ENCODE assay signal across 23 cellular contexts in the genomic region with DNA sequence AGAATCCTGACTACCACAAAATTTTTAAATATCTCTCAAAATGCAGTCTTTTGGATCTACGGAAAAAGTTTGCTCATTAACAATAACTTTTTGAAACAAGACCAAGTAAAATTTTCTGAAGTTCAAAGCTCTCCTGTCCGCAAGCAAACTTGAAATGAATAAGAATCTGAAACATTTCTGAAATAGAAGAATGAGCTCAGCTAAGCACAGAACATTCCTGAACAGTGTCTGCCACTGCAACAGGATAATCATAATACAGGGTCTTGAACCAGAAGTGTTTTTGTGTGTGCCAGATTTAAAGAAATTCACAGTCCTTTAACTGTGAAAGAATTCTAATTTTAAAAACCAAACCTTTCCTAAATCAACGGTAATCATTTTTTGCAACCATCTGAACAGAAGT.
"Had no signal": no experiment of that assay in that cellular context is flagged by ENCODE, and none has a peak within 500 bp of the region (broad histone marks: within the 10 kb centered on the region; RNA-seq: fewer than 3 reads in every experiment).

No MANE protein-coding gene starts in this region.

- H3K9me3 ChIP-seq: body of pancreas had no signal

- DNase-seq: activated CD4-positive, alpha-beta memory T cell treated with anti-CD3 and anti-CD28 coated beads for 36 hours; activated CD4-positive, alpha-beta T cell treated with anti-CD3 and anti-CD28 coated beads, Interleukin-2, amount 10 ng/mL, durations not matched to agents 7 days and 5 days; activated CD4-positive, CD25-positive, alpha-beta regulatory T cell; activated CD8-positive, alpha-beta memory T cell treated with anti-CD3 and anti-CD28 coated beads for 24 hours; activated effector memory CD4-positive, alpha-beta T cell treated with anti-CD3 and anti-CD28 coated beads, Interleukin-2, amount 50 U/mL, for 16 hours; activated naive CD4-positive, alpha-beta T cell treated with Interleukin-2 at 50 U/mL for 16 hours; activated T-cell treated with anti-CD3 and anti-CD28 coated beads, Interleukin-2, amount 50 U/mL, for 4 hours; anterior cingulate cortex; body of pancreas; central memory CD4-positive, alpha-beta T cell; NCI-H1092; NCI-H1417; NCI-H1930; NCI-H2107; NCI-H2171 treated with DMSO at 0.1 percent for 48 hours; NCI-H226; NCI-H526; PC-3; SHP77 treated with DMSO at 0.1 percent for 48 hours; T-helper 17 cell; T1000 had no signal

- H3K9ac ChIP-seq: KMS-11 had no signal

- H3K4me1 ChIP-seq: body of pancreas had no signal

- H3K27me3 ChIP-seq: body of pancreas had no signal

- H3K4me2 ChIP-seq: KMS-11 had no signal

- ATAC-seq: activated T-cell treated with anti-CD3 and anti-CD28 coated beads, Interleukin-2, amount 50 U/mL, for 4 hours; body of pancreas; PC-3; T-helper 17 cell had no signal

- H3K27ac ChIP-seq: body of pancreas, KMS-11, VCaP had no signal

- H3K4me3 ChIP-seq: body of pancreas had no signal
